15 cellular contexts compared by ENCODE assay signal in the genomic region with DNA sequence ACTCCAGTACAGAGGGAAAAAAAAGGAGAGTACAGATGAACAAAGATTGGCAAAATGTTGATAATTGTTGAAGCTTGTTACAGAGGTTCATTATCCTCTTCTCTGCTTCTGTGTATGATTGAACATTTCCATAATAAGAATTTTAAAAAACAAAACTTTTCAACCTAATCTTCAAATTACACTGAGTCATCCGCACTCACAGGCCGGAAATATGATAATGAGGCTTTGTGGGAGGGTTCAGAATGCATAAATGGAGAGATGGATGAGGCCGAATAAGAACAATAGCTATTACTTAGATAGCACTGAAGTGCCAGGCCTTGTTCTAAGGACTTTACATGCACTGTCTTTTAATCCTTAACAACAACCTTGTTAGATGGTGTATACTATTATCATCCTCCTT. TPM values are rescaled to one million over a fixed set of nuclear protein-coding genes. Genes with fewer than 3 reads are reported as not detected.
A peak's percentile ranks its signal among the peaks of the same experiment; 100 is the strongest.
DNase-seq lines count a peak whose midpoint lies in the region; ATAC-seq and TF ChIP-seq lines count a peak whose summit lies in the region.
"Had no signal": no experiment of that assay in that cellular context is flagged by ENCODE, and none has a peak within 500 bp of the region (broad histone marks: within the 10 kb centered on the region; RNA-seq: fewer than 3 reads in every experiment).

No MANE protein-coding gene starts in this region.

- H3K9ac ChIP-seq in SK-N-SH (no peak overlapping the region), mesendoderm (ENCODE audit: low read length) (no peak overlapping the region)

- H3K27ac ChIP-seq in SK-N-SH (ENCODE audit: low read depth in 2 of 2, low read length in 1 of 2), result peak overlapping the region in 1 of 2 experiments; percentile 34; a peak in 2 of 4 replicates
- no peak overlapping the region for H3K27ac ChIP-seq in mesendoderm (ENCODE audit: low read depth, low read length)
- H3K27ac ChIP-seq: A549, colonic mucosa had no signal

- no peak overlapping the region for H2BK5ac ChIP-seq in mesendoderm (ENCODE audit: low read length)

- H3K23ac ChIP-seq in mesendoderm (ENCODE audit: low read length), result no peak overlapping the region

- CTCF ChIA-PET in activated CD4-positive, alpha-beta T cell treated with anti-CD3 and anti-CD28 coated beads for 36 hours (lab: Charles Lee), result interaction anchor here (1.3 to 3.3 kb wide), 2 partner anchors 11 to 34 kb away, joined by 9 to 17 read pairs; partner anchors contain the start of gene RPS4X
- CTCF ChIA-PET in activated CD4-positive, alpha-beta T cell treated with anti-CD3 and anti-CD28 coated beads, Interleukin-2, amount 10 ng/mL, durations not matched to agents 7 days and 5 days (lab: Charles Lee), result interaction anchor here (0.6 to 3.1 kb wide), 2 partner anchors 34 to 39 kb away, joined by 3 to 22 read pairs; partner anchors contain the start of gene RPS4X
- CTCF ChIA-PET in SK-N-SH (lab: Yijun Ruan, JAX), result interaction anchor here (0.7 to 3.1 kb wide), 3 partner anchors 11 to 33 kb away, joined by 3 to 14 read pairs (median 3); partner anchors contain the start of gene RPS4X

- POLR2A ChIA-PET in activated CD4-positive, alpha-beta T cell treated with anti-CD3 and anti-CD28 coated beads for 36 hours (lab: Charles Lee), result interaction anchor here (0.7 kb wide), 1 partner anchor 31 kb away, joined by 3 read pairs; no protein-coding TSS in a partner anchor
- POLR2A ChIA-PET in activated CD4-positive, alpha-beta T cell treated with anti-CD3 and anti-CD28 coated beads, Interleukin-2, amount 10 ng/mL, durations not matched to agents 7 days and 5 days (lab: Charles Lee), result interaction anchor here (1.2 kb wide), 1 partner anchor 34 kb away, joined by 5 read pairs; the partner anchor contains the start of gene RPS4X
- POLR2A ChIA-PET in SK-N-SH (lab: Yijun Ruan, JAX), result interaction anchor here (0.6 kb wide), 1 partner anchor 1726 kb away, joined by 3 read pairs; no protein-coding TSS in a partner anchor

- no peak for TF ChIP-seq EP300 in SK-N-SH (IDR thresholded peaks at IDR 0.05; ENCODE audit: borderline replicate concordance in 1 of 2, low read depth in 1 of 2, low read length in 1 of 2)

- H3K27me3 Mint-ChIP-seq in activated CD4-positive, alpha-beta T cell treated with anti-CD3 and anti-CD28 coated beads for 36 hours, result no peaks in the 10 kb centered on the region
- H3K27me3 Mint-ChIP-seq in activated CD4-positive, alpha-beta T cell treated with anti-CD3 and anti-CD28 coated beads, Interleukin-2, amount 10 ng/mL, durations not matched to agents 7 days and 5 days, result no peaks in the 10 kb centered on the region

- no peak for ATAC-seq in activated CD4-positive, alpha-beta T cell treated with anti-CD3 and anti-CD28 coated beads for 36 hours
- ATAC-seq: A549; activated naive CD4-positive, alpha-beta T cell treated with anti-CD3 and anti-CD28 coated beads, Interleukin-2, amount 50 U/mL, for 72 hours; WTC11 had no signal

- H3K4me3 Mint-ChIP-seq in activated CD4-positive, alpha-beta T cell treated with anti-CD3 and anti-CD28 coated beads for 36 hours, result no peak overlapping the region
- H3K4me3 Mint-ChIP-seq in activated CD4-positive, alpha-beta T cell treated with anti-CD3 and anti-CD28 coated beads, Interleukin-2, amount 10 ng/mL, durations not matched to agents 7 days and 5 days, result no peak overlapping the region
- H3K4me3 Mint-ChIP-seq: WTC11 had no signal

- H2AK5ac ChIP-seq in mesendoderm (ENCODE audit: low read length), result no peak overlapping the region

- no peaks in the 10 kb centered on the region for H3K36me3 ChIP-seq in SK-N-SH (replicated peaks in 1 of 2; ENCODE audit: control insufficient read depth in 1 of 2, insufficient read depth in 2 of 2, low read length in 1 of 2)
- no peaks in the 10 kb centered on the region for H3K36me3 ChIP-seq in mesendoderm (ENCODE audit: control insufficient read depth, insufficient read depth, low read length)
- H3K36me3 ChIP-seq: colonic mucosa had no signal

- H3K4me2 ChIP-seq in SK-N-SH, result no peak overlapping the region
- no peak overlapping the region for H3K4me2 ChIP-seq in mesendoderm (ENCODE audit: low read length)
- H3K4me2 ChIP-seq: A549 had no signal

- no peak overlapping the region for H3K18ac ChIP-seq in mesendoderm (ENCODE audit: low read length)

- no peak for TF ChIP-seq CTCF in SK-N-SH (IDR thresholded peaks at IDR 0.05)

- no peak overlapping the region for H4K5ac ChIP-seq in mesendoderm (ENCODE audit: low read length)

- H3K79me1 ChIP-seq in mesendoderm (ENCODE audit: low read length), result no peaks in the 10 kb centered on the region

- H3K9me3 Mint-ChIP-seq in activated CD4-positive, alpha-beta T cell treated with anti-CD3 and anti-CD28 coated beads for 36 hours (ENCODE audit: low read depth), result no peaks in the 10 kb centered on the region
- no peaks in the 10 kb centered on the region for H3K9me3 Mint-ChIP-seq in activated CD4-positive, alpha-beta T cell treated with anti-CD3 and anti-CD28 coated beads, Interleukin-2, amount 10 ng/mL, durations not matched to agents 7 days and 5 days
- H3K9me3 Mint-ChIP-seq: activated naive CD4-positive, alpha-beta T cell treated with anti-CD3 and anti-CD28 coated beads, Interleukin-2, amount 50 U/mL, for 72 hours; WTC11 had no signal

- H4K8ac ChIP-seq in mesendoderm (ENCODE audit: low read depth, low read length), result no peak overlapping the region

- H3K4me1 ChIP-seq in SK-N-SH (ENCODE audit: control insufficient read depth in 1 of 2, insufficient read depth in 2 of 2, low read depth in 1 of 2, low read length in 1 of 2), result peaks cover 4% of the 10 kb centered on the region in 2 experiments; a peak in 2 of 4 replicates
- H3K4me1 ChIP-seq in mesendoderm (ENCODE audit: control insufficient read depth, low read depth, low read length), result no peaks in the 10 kb centered on the region
- H3K4me1 ChIP-seq: colonic mucosa had no signal

- H3K27ac Mint-ChIP-seq in activated CD4-positive, alpha-beta T cell treated with anti-CD3 and anti-CD28 coated beads for 36 hours, result peak overlapping the region; percentile 13
- no peak overlapping the region for H3K27ac Mint-ChIP-seq in activated CD4-positive, alpha-beta T cell treated with anti-CD3 and anti-CD28 coated beads, Interleukin-2, amount 10 ng/mL, durations not matched to agents 7 days and 5 days
- H3K27ac Mint-ChIP-seq: WTC11 had no signal

- no peak overlapping the region for H3K4ac ChIP-seq in mesendoderm (ENCODE audit: low read depth, low read length)

- intact Hi-C loops in activated CD4-positive, alpha-beta T cell treated with anti-CD3 and anti-CD28 coated beads for 36 hours (cut with DNase I, micrococcal nuclease), result loop anchor here in 1 of 2 experiments (1.0 kb wide), 1 partner anchor 62 kb away; the partner anchor contains the start of gene PIN4

- no peak for TF ChIP-seq RAD21 in SK-N-SH (IDR thresholded peaks at IDR 0.05; ENCODE audit: low read length)

- WGBS in SK-N-SH (ENCODE audit: low lambda C conversion rate), result 25% methylated on average over 3 of the region's 3 CpGs
- WGBS in mesendoderm (ENCODE audit: extremely low coverage, insufficient coverage, low lambda C conversion rate), result no CpG with 5 or more reads among the region's 3 CpGs

- peaks cover 10% of the 10 kb centered on the region for H3F3A ChIP-seq in SK-N-SH (replicated peaks; ENCODE audit: insufficient read depth)

- H3K79me2 ChIP-seq in SK-N-SH (ENCODE audit: insufficient read depth), result peaks cover 3% of the 10 kb centered on the region; the same call in 1 of the 2 replicates
- no peaks in the 10 kb centered on the region for H3K79me2 ChIP-seq in mesendoderm (ENCODE audit: control insufficient read depth, insufficient read depth, low read length)

- no peak overlapping the region for H2BK120ac ChIP-seq in mesendoderm (ENCODE audit: low read depth, low read length)

- no peaks in the 10 kb centered on the region for H3K9me3 ChIP-seq in SK-N-SH
- H3K9me3 ChIP-seq: A549, colonic mucosa had no signal

- peaks cover 2% of the 10 kb centered on the region for H3K36me3 Mint-ChIP-seq in activated CD4-positive, alpha-beta T cell treated with anti-CD3 and anti-CD28 coated beads for 36 hours (ENCODE audit: low read depth)
- no peaks in the 10 kb centered on the region for H3K36me3 Mint-ChIP-seq in activated CD4-positive, alpha-beta T cell treated with anti-CD3 and anti-CD28 coated beads, Interleukin-2, amount 10 ng/mL, durations not matched to agents 7 days and 5 days (ENCODE audit: low read depth)
- H3K36me3 Mint-ChIP-seq: WTC11 had no signal

- peaks cover 12% of the 10 kb centered on the region for H3K4me1 Mint-ChIP-seq in activated CD4-positive, alpha-beta T cell treated with anti-CD3 and anti-CD28 coated beads for 36 hours
- peaks cover 5% of the 10 kb centered on the region for H3K4me1 Mint-ChIP-seq in activated CD4-positive, alpha-beta T cell treated with anti-CD3 and anti-CD28 coated beads, Interleukin-2, amount 10 ng/mL, durations not matched to agents 7 days and 5 days
- H3K4me1 Mint-ChIP-seq: WTC11 had no signal

- H3K4me3 ChIP-seq in SK-N-SH (ENCODE audit: low read depth in 2 of 2, low read length in 1 of 2), result no peak overlapping the region
- H3K4me3 ChIP-seq in mesendoderm (ENCODE audit: low read length), result no peak overlapping the region
- H3K4me3 ChIP-seq: A549, colonic mucosa had no signal

- H4K20me1 ChIP-seq in SK-N-SH (ENCODE audit: insufficient read depth), result no peaks in the 10 kb centered on the region

- DNase-seq in activated CD4-positive, alpha-beta T cell treated with anti-CD3 and anti-CD28 coated beads for 36 hours, result no peak
- DNase-seq in activated CD4-positive, alpha-beta T cell treated with anti-CD3 and anti-CD28 coated beads, Interleukin-2, amount 10 ng/mL, durations not matched to agents 7 days and 5 days, result no peak
- no peak for DNase-seq in SK-N-SH
- DNase-seq in dermis blood vessel endothelial cell, result peak; percentile 66
- DNase-seq in stromal cell of bone marrow (ENCODE audit: low read depth), result peak; percentile 34
- no peak for DNase-seq in DMS153 (lab: John Stamatoyannopoulos, UW)
- no peak for DNase-seq in mesendoderm
- no peak for DNase-seq in NCI-H226
- DNase-seq: colonic mucosa, islet precursor cell, NCI-H187 treated with DMSO at 0.1 percent for 48 hours, NCI-H526 treated with DMSO at 0.1 percent for 48 hours had no signal

- H2BK15ac ChIP-seq in mesendoderm (replicated peaks; ENCODE audit: low read depth), result no peak overlapping the region

- peak overlapping the region; percentile 64 for H2AFZ ChIP-seq in SK-N-SH (ENCODE audit: low read depth)

- H3K9me2 ChIP-seq in SK-N-SH, result no peaks in the 10 kb centered on the region

- no peaks in the 10 kb centered on the region for H3K27me3 ChIP-seq in SK-N-SH (ENCODE audit: insufficient read depth)
- no peaks in the 10 kb centered on the region for H3K27me3 ChIP-seq in mesendoderm (ENCODE audit: insufficient read depth, low read length, poor library complexity)
- H3K27me3 ChIP-seq: colonic mucosa had no signal

- no peak overlapping the region for H3K56ac ChIP-seq in mesendoderm (ENCODE audit: low read length)

RNA-seq across cellular contexts. Expression of gene ERCC6L, which starts 4.6 kb away (rescaled TPM):
- total RNA-seq in activated CD4-positive, alpha-beta T cell treated with anti-CD3 and anti-CD28 coated beads for 36 hours, result 10 to 100 TPM; 11.3 to 11.7 TPM
- total RNA-seq in activated CD4-positive, alpha-beta T cell treated with anti-CD3 and anti-CD28 coated beads, Interleukin-2, amount 10 ng/mL, durations not matched to agents 7 days and 5 days, result 10 to 100 TPM; 12.0 to 12.7 TPM
- polyA plus RNA-seq in SK-N-SH (2012; rRNA removed), result 1.5 and 1.8 TPM in 2 replicates
- 2.3 and 2.5 TPM in 2 replicates for polyA plus RNA-seq in SK-N-SH (2012; cell fraction: cytosol; rRNA removed)
- polyA plus RNA-seq in SK-N-SH (2012; cell fraction: nucleus; rRNA removed), result 0.47 and 0.80 TPM in 2 replicates
- 2.4 and 9.4 TPM in 2 replicates for total RNA-seq in dermis blood vessel endothelial cell
- polyA plus RNA-seq in mesendoderm (2013, experiment 1 of 2), result 12.4 TPM
- 12.4 TPM for polyA plus RNA-seq in mesendoderm (2013, experiment 2 of 2)

RNA-seq across cellular contexts. Expression of gene RPS4X, which starts 33.6 kb away (rescaled TPM):
- total RNA-seq in activated CD4-positive, alpha-beta T cell treated with anti-CD3 and anti-CD28 coated beads for 36 hours, result 1,000 to 10,000 TPM; 1,128 to 1,307 TPM
- 100 to 1,000 TPM; 937 to 973 TPM for total RNA-seq in activated CD4-positive, alpha-beta T cell treated with anti-CD3 and anti-CD28 coated beads, Interleukin-2, amount 10 ng/mL, durations not matched to agents 7 days and 5 days
- polyA plus RNA-seq in SK-N-SH (2012; rRNA removed), result 2,440 and 2,716 TPM in 2 replicates
- polyA plus RNA-seq in SK-N-SH (2012; cell fraction: cytosol; rRNA removed), result 3,019 and 3,365 TPM in 2 replicates
- 414 and 750 TPM in 2 replicates for polyA plus RNA-seq in SK-N-SH (2012; cell fraction: nucleus; rRNA removed)
- 639 and 1,493 TPM in 2 replicates for total RNA-seq in dermis blood vessel endothelial cell
- polyA plus RNA-seq in mesendoderm (2013, experiment 1 of 2), result 1,170 TPM
- polyA plus RNA-seq in mesendoderm (2013, experiment 2 of 2), result 1,172 TPM

Comparison
In these comparisons a context has a peak if more than half of its experiments do, and no peak if none do; other contexts are left out.
1. DNase-seq: peak in dermis blood vessel endothelial cell (single experiment) and stromal cell of bone marrow (single experiment); none in activated CD4-positive, alpha-beta T cell treated with anti-CD3 and anti-CD28 coated beads for 36 hours (single experiment), activated CD4-positive, alpha-beta T cell treated with anti-CD3 and anti-CD28 coated beads, Interleukin-2, amount 10 ng/mL, durations not matched to agents 7 days and 5 days (single experiment), SK-N-SH (single experiment), DMS153 (single experiment), mesendoderm (single experiment) and NCI-H226 (single experiment).